1 cellular context compared by ENCODE assay signal in genomic region chr9:127566351-127567001, GRCh38.
TF ChIP-seq lines count a peak whose summit lies in the region.

No MANE protein-coding gene starts in this region.

TF ChIP-seq in SK-N-SH, 30 proteins besides CTCF, POLR2A, EP300 and RAD21 (continued from another document):
- TF ChIP-seq IRF3 (IDR thresholded peaks at IDR 0.05; ENCODE audit: low read depth, low read length) (no peak), RFX5 (IDR thresholded peaks at IDR 0.05; ENCODE audit: low read length) (no peak), PBX3 (IDR thresholded peaks at IDR 0.05) (no peak), SMC3 (IDR thresholded peaks at IDR 0.05; ENCODE audit: low read depth, low read length) (no peak), USF1 (IDR thresholded peaks at IDR 0.05; ENCODE audit: borderline replicate concordance, low read depth) (no peak), EZH2phosphoT487 (IDR thresholded peaks at IDR 0.05; ENCODE audit: borderline replicate concordance, low read depth) (no peak), TAF1 (IDR thresholded peaks at IDR 0.05; ENCODE audit: borderline replicate concordance, low read depth, low read length) (no peak), GABPA (IDR thresholded peaks at IDR 0.05; ENCODE audit: low read depth) (no peak)
